Comparison of ENCODE assay signal across 7 cellular contexts in the genomic region with DNA sequence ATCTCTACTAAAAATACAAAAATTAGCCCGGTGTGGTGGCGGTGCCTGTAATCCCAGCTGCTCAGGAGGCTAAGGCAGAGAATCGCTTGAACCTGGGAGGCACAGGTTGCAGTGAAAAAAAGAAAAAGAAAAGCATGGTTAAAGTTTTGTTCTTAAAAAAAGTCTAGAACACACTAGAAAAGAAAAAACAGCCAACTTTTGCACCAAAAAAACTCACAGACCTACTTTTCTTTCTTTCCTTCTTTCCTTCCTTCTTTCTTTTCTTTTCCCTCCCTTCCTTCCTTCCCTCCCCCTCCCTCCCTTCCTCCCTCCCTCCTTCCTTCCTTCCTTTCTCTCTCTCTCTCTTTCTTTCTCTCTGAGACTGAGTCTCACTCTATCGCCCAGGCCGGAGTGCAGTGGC.
"Had no signal": no experiment of that assay in that cellular context is flagged by ENCODE, and none has a peak within 500 bp of the region (broad histone marks: within the 10 kb centered on the region; RNA-seq: fewer than 3 reads in every experiment).

No MANE protein-coding gene starts in this region.

- DNase-seq: GDM1, GF-D8 had no signal

- ATAC-seq: GM12878 had no signal

- H3K4me3 ChIP-seq: GM12878 had no signal

- FAIRE-seq: G401.6, GM12878, GM12891, GM12892, GM18507 had no signal
